18 cellular contexts compared by ENCODE assay signal in the genomic region with DNA sequence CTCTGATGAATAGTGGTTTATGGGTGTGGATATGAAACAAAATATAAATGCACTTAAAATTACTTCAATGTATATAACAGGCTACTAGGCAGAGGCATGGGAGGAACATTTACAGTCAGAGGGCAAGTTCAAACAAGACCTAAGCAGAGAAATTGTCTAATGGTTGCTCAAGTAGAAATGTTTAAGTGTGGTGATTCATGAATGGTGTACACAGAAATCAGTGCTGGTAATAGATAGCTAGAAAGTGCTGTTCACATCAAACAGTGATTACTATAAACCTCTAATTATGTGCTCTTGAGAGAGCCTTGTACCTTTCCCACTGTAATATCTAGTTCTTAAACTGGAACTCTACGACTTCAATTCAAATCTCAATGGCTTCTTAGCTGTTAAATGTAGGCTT.
DNase-seq lines count a peak whose midpoint lies in the region; ATAC-seq and TF ChIP-seq lines count a peak whose summit lies in the region.
"Had no signal": no experiment of that assay in that cellular context is flagged by ENCODE, and none has a peak within 500 bp of the region (broad histone marks: within the 10 kb centered on the region; RNA-seq: fewer than 3 reads in every experiment).

No MANE protein-coding gene starts in this region.

- no peak overlapping the region for H3K4me2 ChIP-seq in hepatocyte

- no peak overlapping the region for H3K27ac ChIP-seq in hepatocyte
- H3K27ac ChIP-seq: upper lobe of left lung had no signal

- no peaks in the 10 kb centered on the region for H3K4me1 Mint-ChIP-seq in stimulated activated memory B cell treated with anti-CD40 and anti-IgM and Interleukin-4, amounts not matched to agents 10 μg/mL and 1 μg/mL and 100 μg/mL, for 72 hours

- CTCF ChIA-PET in GM10248 (lab: Yijun Ruan, JAX) = interaction anchor here (1.2 to 1.4 kb wide), 3 partner anchors 10 to 18 kb away, joined by 3 to 5 read pairs (median 4); no protein-coding TSS in a partner anchor

- H3K27me3 ChIP-seq in hepatocyte = no peaks in the 10 kb centered on the region
- H3K27me3 ChIP-seq: upper lobe of left lung had no signal

- H3K27me3 Mint-ChIP-seq in stimulated activated memory B cell treated with anti-CD40 and anti-IgM and Interleukin-4, amounts not matched to agents 10 μg/mL and 1 μg/mL and 100 μg/mL, for 72 hours = no peaks in the 10 kb centered on the region

- H3K4me3 Mint-ChIP-seq in stimulated activated memory B cell treated with anti-CD40 and anti-IgM and Interleukin-4, amounts not matched to agents 10 μg/mL and 1 μg/mL and 100 μg/mL, for 72 hours = no peak overlapping the region

- H3K4me1 ChIP-seq in hepatocyte (ENCODE audit: insufficient read depth) = no peaks in the 10 kb centered on the region
- H3K4me1 ChIP-seq: upper lobe of left lung had no signal

- no peaks in the 10 kb centered on the region for H3K36me3 ChIP-seq in hepatocyte (replicated peaks; ENCODE audit: insufficient read depth, low read depth)
- H3K36me3 ChIP-seq: upper lobe of left lung had no signal

- ATAC-seq in stimulated activated memory B cell treated with anti-CD40 and anti-IgM and Interleukin-4, amounts not matched to agents 10 μg/mL and 1 μg/mL and 100 μg/mL, for 72 hours = no peak

- no peaks in the 10 kb centered on the region for H4K20me1 ChIP-seq in hepatocyte (ENCODE audit: insufficient read depth, poor library complexity, severe bottlenecking)

- TF ChIP-seq CTCF in hepatocyte (IDR thresholded peaks at IDR 0.05; ENCODE audit: poor library complexity) = no peak
- no peak for TF ChIP-seq CTCF in GM10248 (IDR thresholded peaks at IDR 0.05; ENCODE audit: control extremely low read depth, extremely low read depth, low read depth, missing control alignments)

- WGBS in hepatocyte (ENCODE audit: low lambda C conversion rate, missing lambda C conversion rate) = 86% methylated on average over 1 of the region's 1 CpG

- H3K9me3 Mint-ChIP-seq in stimulated activated memory B cell treated with anti-CD40 and anti-IgM and Interleukin-4, amounts not matched to agents 10 μg/mL and 1 μg/mL and 100 μg/mL, for 72 hours = no peaks in the 10 kb centered on the region

- H3K4me3 ChIP-seq in hepatocyte = no peak overlapping the region
- H3K4me3 ChIP-seq: upper lobe of left lung had no signal

- peak overlapping the region; percentile 41 for H2AFZ ChIP-seq in hepatocyte

- H3K9me3 ChIP-seq in hepatocyte (ENCODE audit: low read depth) = no peaks in the 10 kb centered on the region
- H3K9me3 ChIP-seq: upper lobe of left lung had no signal

- H3K36me3 Mint-ChIP-seq in stimulated activated memory B cell treated with anti-CD40 and anti-IgM and Interleukin-4, amounts not matched to agents 10 μg/mL and 1 μg/mL and 100 μg/mL, for 72 hours = no peaks in the 10 kb centered on the region

- no peaks in the 10 kb centered on the region for H3K79me2 ChIP-seq in hepatocyte

- peak; percentile 92 for DNase-seq in DMS153 treated with DMSO at 0.1 percent for 48 hours (lab: John Stamatoyannopoulos, UW; ENCODE audit: unreplicated experiment)
- peak; percentile 95 for DNase-seq in NCI-H1417 treated with DMSO at 0.1 percent for 48 hours (lab: John Stamatoyannopoulos, UW)
- DNase-seq in NCI-H510A (lab: John Stamatoyannopoulos, UW) = peak; percentile 8
- no peak for DNase-seq in hepatocyte (ENCODE audit: low spot score)
- DNase-seq in GM10248 (ENCODE audit: extremely low spot score) = no peak
- DNase-seq in HuH-7 (ENCODE audit: low spot score) = no peak
- DNase-seq in SHP77 treated with DMSO at 0.1 percent for 48 hours (lab: John Stamatoyannopoulos, UW) = no peak
- DNase-seq: activated CD4-positive, alpha-beta T cell treated with anti-CD3 and anti-CD28 coated beads for 48 hours; activated gamma-delta T cell treated with Interleukin-2 at 50 U/mL for 16 hours; amygdala; central memory CD4-positive, alpha-beta T cell; effector CD4-positive, alpha-beta T cell; HCEC 1CT; KG1; NCI-H82; stimulated activated CD4-positive, alpha-beta T cell treated with anti-CD3 and anti-CD28 coated beads, Interleukin-2, amount 100 ng/mL, for 48 hours; upper lobe of left lung had no signal

- no peak overlapping the region for H3K27ac Mint-ChIP-seq in stimulated activated memory B cell treated with anti-CD40 and anti-IgM and Interleukin-4, amounts not matched to agents 10 μg/mL and 1 μg/mL and 100 μg/mL, for 72 hours

- POLR2A ChIA-PET in GM10248 (lab: Yijun Ruan, JAX) = no interaction called here

- no peaks in the 10 kb centered on the region for H3K9me2 ChIP-seq in hepatocyte (replicated peaks; ENCODE audit: insufficient read depth)

Comparison
In these comparisons a context has a peak if more than half of its experiments do, and no peak if none do; other contexts are left out.
1. DNase-seq: peak in DMS153 treated with DMSO at 0.1 percent for 48 hours (single experiment), NCI-H1417 treated with DMSO at 0.1 percent for 48 hours (single experiment) and NCI-H510A (single experiment); none in hepatocyte (single experiment), GM10248 (single experiment), HuH-7 (single experiment) and SHP77 treated with DMSO at 0.1 percent for 48 hours (single experiment).